1 cellular context compared by ENCODE assay signal in genomic region chr14:103402700-103403099, GRCh38.
TF ChIP-seq lines count a peak whose summit lies in the region.

No MANE protein-coding gene starts in this region.

TF ChIP-seq in HEK293, 187 proteins besides CTCF, POLR2A, EP300 and RAD21 (continued from another document):
- TF ChIP-seq ZNF324 (tag by site-specific recombination; IDR thresholded peaks at IDR 0.05) (no peak; the same call in 1 of the 2 replicates), GFI1B (tag by site-specific recombination; IDR thresholded peaks at IDR 0.05) (no peak), ZNF621 (tag by site-specific recombination; IDR thresholded peaks at IDR 0.05) (no peak), EGR2 (tag by site-specific recombination; IDR thresholded peaks at IDR 0.05; ENCODE audit: low read depth) (no peak), ZNF223 (tag by site-specific recombination; IDR thresholded peaks at IDR 0.05) (no peak), ZSCAN5A (tag by site-specific recombination; IDR thresholded peaks at IDR 0.05) (no peak), ZNF211 (tag by site-specific recombination; IDR thresholded peaks at IDR 0.05; ENCODE audit: low read depth) (no peak), ZNF785 (tag by site-specific recombination; IDR thresholded peaks at IDR 0.05) (no peak), ZNF239 (tag by site-specific recombination; IDR thresholded peaks at IDR 0.05) (no peak), ZBTB6 (tag by site-specific recombination; IDR thresholded peaks at IDR 0.05) (no peak), WT1 (tag by site-specific recombination; IDR thresholded peaks at IDR 0.05) (no peak; the same call in 1 of the 2 replicates), BCL6B (tag by site-specific recombination; IDR thresholded peaks at IDR 0.05) (no peak), KLF1 (tag by site-specific recombination; IDR thresholded peaks at IDR 0.05) (no peak), ZNF624 (tag by site-specific recombination; IDR thresholded peaks at IDR 0.05) (no peak), ZNF692 (tag by site-specific recombination; IDR thresholded peaks at IDR 0.05) (no peak), ZNF701 (tag by site-specific recombination; IDR thresholded peaks at IDR 0.05) (no peak), ZNF335 (tag by site-specific recombination; conservative IDR thresholded peaks at IDR 0.05) (no peak), ZNF221 (tag by site-specific recombination; IDR thresholded peaks at IDR 0.05; ENCODE audit: borderline replicate concordance) (no peak), ZNF488 (tag by site-specific recombination; IDR thresholded peaks at IDR 0.05) (no peak), SALL2 (tag by site-specific recombination; IDR thresholded peaks at IDR 0.05; ENCODE audit: borderline replicate concordance) (no peak), ZNF548 (tag by site-specific recombination; IDR thresholded peaks at IDR 0.05) (no peak)
